In genomic region chr19:8321067-8321759, GRCh38 we compare ENCODE assay signal across 8 cellular contexts. TPM values are rescaled to one million over a fixed set of nuclear protein-coding genes. Genes with fewer than 3 reads are reported as not detected.
DNase-seq lines count a peak whose midpoint lies in the region; ATAC-seq and TF ChIP-seq lines count a peak whose summit lies in the region.

Gene NDUFA7 (minus strand): TSS chr19:8321375. CDS start chr19:8321358, 17 bp downstream.
Gene RPS28 (plus strand): TSS chr19:8321496. CDS start chr19:8321531, 35 bp downstream.

- WGBS in psoas muscle, 3 donors = 0 to 1% (median 0%) methylated on average over 50 to 53 of the region's 53 CpGs
- under 1% methylated on average over 53 of the region's 53 CpGs for WGBS in urinary bladder

- H3K4me3 ChIP-seq in left ventricle myocardium inferior = peak within 1 kb of the TSS; percentile 79
- peak within 1 kb of the TSS; percentile 99 for H3K4me3 ChIP-seq in psoas muscle
- H3K4me3 ChIP-seq in urinary bladder (ENCODE audit: low read depth, low read length) = peak within 1 kb of the TSS; percentile 78

- intact Hi-C loops in left ventricle myocardium inferior (cut with micrococcal nuclease) = no loop called here
- intact Hi-C loops in psoas muscle (cut with DNase I) = no loop called here

- DNase-seq in NCI-H187 treated with DMSO at 0.1 percent for 48 hours (lab: John Stamatoyannopoulos, UW) (peak; percentile 25), T-helper 2 cell (peak; percentile 93 to 97 (median 95)), left ventricle myocardium inferior (peak; percentile 98), psoas muscle (peak; percentile 96 to 99)

- ATAC-seq in GM18498 (IDR thresholded peaks at IDR 0.05; ENCODE audit: unreplicated experiment) = peak; percentile 94
- peak; percentile 85 for ATAC-seq in HG02943 (IDR thresholded peaks at IDR 0.05; ENCODE audit: low read depth, unreplicated experiment)
- ATAC-seq in psoas muscle = peak; percentile 95 to 98 (median 97)

- H3K36me3 ChIP-seq in left ventricle myocardium inferior (peaks cover 23% of the 10 kb centered on the region), psoas muscle (ENCODE audit: insufficient read depth in 1 of 2, low read depth in 1 of 2) (peaks cover 0 to 42% of the 10 kb centered on the region in 2 donors), urinary bladder (ENCODE audit: insufficient read depth) (no peaks in the 10 kb centered on the region)

- H3K4me1 ChIP-seq in left ventricle myocardium inferior (peaks cover 73% of the 10 kb centered on the region), psoas muscle (peaks cover 33% of the 10 kb centered on the region), urinary bladder (ENCODE audit: insufficient read depth) (no peaks in the 10 kb centered on the region)

- peak; percentile 58 for TF ChIP-seq CTCF in left ventricle myocardium inferior (IDR thresholded peaks at IDR 0.05; ENCODE audit: borderline replicate concordance)
- TF ChIP-seq CTCF in psoas muscle (IDR thresholded peaks at IDR 0.05) = peak; percentile 28

- H3K9me3 ChIP-seq in left ventricle myocardium inferior (replicated peaks) (no peaks in the 10 kb centered on the region), psoas muscle (no peaks in the 10 kb centered on the region)

- H3K27me3 ChIP-seq in left ventricle myocardium inferior (ENCODE audit: low read depth) (no peaks in the 10 kb centered on the region), psoas muscle (ENCODE audit: insufficient read depth in 3 of 3, low read length in 2 of 3) (no peaks in the 10 kb centered on the region)

- H3K27ac ChIP-seq in angular gyrus (ENCODE audit: low read depth, low read length) (peak within 1 kb of the TSS; percentile 93), left ventricle myocardium inferior (replicated peaks) (peak within 1 kb of the TSS; percentile 91), psoas muscle (peak within 1 kb of the TSS; percentile 97), urinary bladder (ENCODE audit: low read depth) (peak within 1 kb of the TSS; percentile 88)

RNA-seq across cellular contexts. Expression of gene NDUFA7, which starts in this region (rescaled TPM):
- total RNA-seq in left ventricle myocardium inferior (134 TPM), psoas muscle (100 to 1,000 TPM in 3 of 4 donors, 10 to 100 TPM in 1; 76.8 to 150 (median 109) TPM), urinary bladder (11.6 TPM)
- polyA plus RNA-seq in psoas muscle (100 to 1,000 TPM; 211 to 271 (median 243) TPM), urinary bladder (93.1 TPM)

RNA-seq across cellular contexts. Expression of gene RPS28, which starts in this region (rescaled TPM):
- total RNA-seq in left ventricle myocardium inferior = 967 TPM
- 1,000 to 10,000 TPM in 2 of 4 donors, 100 to 1,000 TPM in 2; 947 to 1,442 (median 1,003) TPM for total RNA-seq in psoas muscle
- polyA plus RNA-seq in psoas muscle = 100 to 1,000 TPM; 431 to 717 (median 657) TPM
- total RNA-seq in urinary bladder = 301 TPM
- polyA plus RNA-seq in urinary bladder = 758 TPM

Comparison
In these comparisons a context has a peak if more than half of its experiments do, and no peak if none do; other contexts are left out.
1. Peak in every context shown above with its lines: DNase-seq, ATAC-seq, H3K4me3 ChIP-seq and H3K27ac ChIP-seq.
2. DNase-seq: peak in every context shown above with its lines; median percentile 98 in left ventricle myocardium inferior; 98 in psoas muscle; 95 in T-helper 2 cell; 25 in NCI-H187 treated with DMSO at 0.1 percent for 48 hours.